Comparison of ENCODE assay signal across 1 cellular context in the genomic region with DNA sequence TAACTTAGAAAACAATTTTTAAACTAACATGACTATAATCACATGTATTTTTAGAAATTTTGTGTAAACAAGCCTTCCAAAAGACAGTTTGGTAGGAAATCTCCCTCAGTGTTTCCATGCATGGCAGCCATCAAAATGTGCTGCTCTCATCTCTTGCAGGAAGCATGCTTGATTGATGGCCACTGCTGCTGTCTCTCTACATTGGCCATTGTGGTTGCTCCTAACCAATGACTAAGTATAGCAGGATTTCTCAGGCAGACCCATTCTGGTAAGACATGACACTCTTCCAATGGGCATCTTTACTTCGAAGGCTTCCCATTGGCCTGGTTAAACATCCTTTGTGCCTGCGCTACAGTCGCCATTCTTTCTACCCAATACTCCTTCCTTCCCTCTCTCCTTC.
TF ChIP-seq lines count a peak whose summit lies in the region.

No MANE protein-coding gene starts in this region.

TF ChIP-seq in SK-N-SH treated with all-trans-retinoic acid at 6 μM for 48 hours, 23 proteins besides CTCF, POLR2A, EP300 and RAD21 (continued from another document):
- TF ChIP-seq POU6F1 (CRISPR knock-in tag; IDR thresholded peaks at IDR 0.05; ENCODE audit: borderline replicate concordance, low read depth) (no peak), BACH2 (CRISPR knock-in tag; IDR thresholded peaks at IDR 0.05; ENCODE audit: borderline replicate concordance) (no peak), ZFP30 (CRISPR knock-in tag; IDR thresholded peaks at IDR 0.05) (no peak), TOX (CRISPR knock-in tag; IDR thresholded peaks at IDR 0.05; ENCODE audit: borderline replicate concordance) (no peak), ZNF8 (CRISPR knock-in tag; IDR thresholded peaks at IDR 0.05) (no peak), ARNTL (CRISPR knock-in tag; IDR thresholded peaks at IDR 0.05; ENCODE audit: borderline replicate concordance, low read depth) (no peak), ZNF70 (CRISPR knock-in tag; IDR thresholded peaks at IDR 0.05) (no peak)
